8 cellular contexts compared by ENCODE assay signal in the genomic region with DNA sequence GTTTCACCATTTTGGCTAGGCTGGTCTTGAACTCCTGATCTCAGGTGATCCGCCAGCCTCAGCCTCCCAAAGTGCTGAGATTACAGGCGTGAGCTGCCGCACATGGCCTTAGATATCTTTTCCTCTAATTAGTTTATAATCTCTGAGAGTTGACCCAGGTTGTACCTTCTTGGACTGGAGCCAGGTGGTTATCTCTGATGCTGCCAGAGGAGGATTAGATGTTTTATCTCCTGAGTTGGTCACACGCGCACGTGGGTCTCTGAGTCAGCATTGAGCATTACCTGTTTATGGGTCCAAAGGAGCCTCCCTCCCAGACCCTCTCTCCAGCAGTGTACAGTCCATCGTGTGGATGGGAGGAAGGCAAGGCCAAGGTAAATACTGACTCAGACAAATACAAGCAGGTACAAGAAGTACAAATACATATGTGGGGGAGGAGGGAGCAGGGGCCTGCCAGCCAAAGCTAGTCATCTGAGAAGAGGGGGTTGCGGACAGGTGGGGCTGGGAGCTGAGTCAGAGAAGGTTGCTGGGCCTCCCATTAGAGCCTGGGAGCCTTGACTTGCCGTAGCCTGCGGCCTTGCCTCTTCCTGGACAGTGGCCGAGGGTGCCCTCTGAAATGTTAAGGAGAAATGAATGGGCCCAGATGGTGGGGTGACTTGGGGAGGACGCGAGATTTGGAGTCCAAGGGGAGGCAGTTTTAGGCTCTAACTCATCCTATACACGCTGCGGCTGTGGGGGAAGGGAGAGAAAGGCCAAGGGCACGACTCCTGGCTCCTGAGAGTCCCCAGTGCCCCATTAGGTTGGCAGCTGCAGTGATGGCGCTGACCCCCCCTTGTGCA. TPM values are rescaled to one million over a fixed set of nuclear protein-coding genes. Genes with fewer than 3 reads are reported as not detected.
DNase-seq lines count a peak whose midpoint lies in the region; TF ChIP-seq lines count a peak whose summit lies in the region.

No MANE protein-coding gene starts in this region.

- no peak overlapping the region for H3T11ph ChIP-seq in H9 (ENCODE audit: low read length)

- H2BK15ac ChIP-seq in H9 (ENCODE audit: low read depth, low read length), result no peak overlapping the region

- H3K4me1 Mint-ChIP-seq in H9, result peaks cover 21 to 23% of the 10 kb centered on the region in 2 experiments

- H3K23ac ChIP-seq in H9 (ENCODE audit: insufficient read length, low read depth, low read length), result no peak overlapping the region

- no peak overlapping the region for H2BK12ac ChIP-seq in H9 (ENCODE audit: insufficient read length, low read depth, low read length)

- H3K9me3 ChIP-seq in H9 (ENCODE audit: control insufficient read depth, low read depth, low read length) (no peaks in the 10 kb centered on the region), Peyer's patch (no peaks in the 10 kb centered on the region), prostate gland (no peaks in the 10 kb centered on the region)
- H3K9me3 ChIP-seq in effector memory CD4-positive, alpha-beta T cell (ENCODE audit: control insufficient read depth, low read length), result no peaks in the 10 kb centered on the region

- no peak overlapping the region for H3K56ac ChIP-seq in H9 (ENCODE audit: insufficient read length, low read depth, low read length)

- peak; percentile 40 to 65 for TF ChIP-seq POLR2A in Peyer's patch (IDR thresholded peaks at IDR 0.05)
- no peak for TF ChIP-seq POLR2A in prostate gland (IDR thresholded peaks at IDR 0.05)

- H3K4me1 ChIP-seq in H9 (ENCODE audit: insufficient read depth, low read length) (no peaks in the 10 kb centered on the region), Peyer's patch (peaks cover 8 to 78% (median 19%) of the 10 kb centered on the region in 4 donors), prostate gland (replicated peaks) (peaks cover 54% of the 10 kb centered on the region)
- peaks cover 74% of the 10 kb centered on the region for H3K4me1 ChIP-seq in effector memory CD4-positive, alpha-beta T cell (ENCODE audit: control insufficient read depth, insufficient read depth, low read length, poor library complexity, severe bottlenecking)

- H2BK20ac ChIP-seq in H9 (ENCODE audit: low read depth, low read length, poor library complexity, severe bottlenecking), result no peak overlapping the region

- H3K4me2 ChIP-seq in H9 (ENCODE audit: insufficient read depth, insufficient read length, low read length), result no peak overlapping the region

- H3K4me3 Mint-ChIP-seq in H9, result no peak overlapping the region

- H3K4me3 ChIP-seq in Peyer's patch, result peak overlapping the region in 1 of 4 donors; percentile 3
- peak overlapping the region; percentile 13 for H3K4me3 ChIP-seq in effector memory CD4-positive, alpha-beta T cell (ENCODE audit: insufficient read depth, low read depth, low read length, poor library complexity, severe bottlenecking)
- no peak overlapping the region for H3K4me3 ChIP-seq in prostate gland

- H4K20me1 ChIP-seq in H9 (ENCODE audit: control insufficient read depth, insufficient read depth, insufficient read length), result no peaks in the 10 kb centered on the region

- H3K27me3 ChIP-seq in H9 (ENCODE audit: insufficient read depth, low read length) (no peaks in the 10 kb centered on the region), Peyer's patch (no peaks in the 10 kb centered on the region), prostate gland (replicated peaks; ENCODE audit: insufficient read depth) (no peaks in the 10 kb centered on the region)
- no peaks in the 10 kb centered on the region for H3K27me3 ChIP-seq in effector memory CD4-positive, alpha-beta T cell (replicated peaks; ENCODE audit: control insufficient read depth, insufficient read depth, low read length, poor library complexity, severe bottlenecking)

- H3K36me3 Mint-ChIP-seq in H9 (ENCODE audit: insufficient read depth in 1 of 3, low read depth in 3 of 3), result no peaks in the 10 kb centered on the region

- no peaks in the 10 kb centered on the region for H3K79me1 ChIP-seq in H9 (ENCODE audit: insufficient read depth, low read depth, low read length, poor library complexity, severe bottlenecking)

- no peak overlapping the region for H3K9ac ChIP-seq in H9 (ENCODE audit: extremely low read depth, insufficient read length, low read length)

- H4K5ac ChIP-seq in H9 (ENCODE audit: insufficient read length, low read depth, low read length), result no peak overlapping the region

- no peaks in the 10 kb centered on the region for H3K27me3 Mint-ChIP-seq in H9 (ENCODE audit: low read depth)

- H3K27ac ChIP-seq in H9 (ENCODE audit: insufficient read length, low read depth, low read length) (no peak overlapping the region), Peyer's patch (peak overlapping the region; percentile 71 to 92 (median 85)), prostate gland (peak overlapping the region; percentile 91 to 96)
- H3K27ac ChIP-seq in effector memory CD4-positive, alpha-beta T cell (ENCODE audit: insufficient read depth, low read length, poor library complexity, severe bottlenecking), result peak overlapping the region; percentile 72

- no peaks in the 10 kb centered on the region for H3K79me2 ChIP-seq in H9 (ENCODE audit: insufficient read depth, low read length)

- no peak overlapping the region for H2AFZ ChIP-seq in H9 (ENCODE audit: low read length)

- WGBS in H9 (ENCODE audit: extremely low coverage, insufficient read length, low lambda C conversion rate), result no CpG with 5 or more reads among the region's 17 CpGs
- WGBS in prostate gland, result 54% methylated on average over 17 of the region's 17 CpGs

- H4K8ac ChIP-seq in H9 (replicated peaks; ENCODE audit: insufficient read length, low read depth, low read length), result no peak overlapping the region

- no peak overlapping the region for H3K18ac ChIP-seq in H9 (ENCODE audit: insufficient read length, low read depth, low read length)

- no peak overlapping the region for H2BK120ac ChIP-seq in H9 (ENCODE audit: low read depth, low read length, poor library complexity, severe bottlenecking)

- H3K27ac Mint-ChIP-seq in H9, result peak overlapping the region in 2 of 3 experiments; percentile 83 to 96; a peak in 3 of 7 replicates

- H3K23me2 ChIP-seq in H9 (ENCODE audit: insufficient read length, low read depth, low read length, poor library complexity, severe bottlenecking), result no peaks in the 10 kb centered on the region

- H3K9me3 Mint-ChIP-seq in H9, result no peaks in the 10 kb centered on the region

- H3K36me3 ChIP-seq in Peyer's patch, result peaks cover 0 to 3% (median 0%) of the 10 kb centered on the region in 3 donors
- peaks cover 4% of the 10 kb centered on the region for H3K36me3 ChIP-seq in effector memory CD4-positive, alpha-beta T cell (ENCODE audit: control insufficient read depth, insufficient read depth, low read length)
- no peaks in the 10 kb centered on the region for H3K36me3 ChIP-seq in prostate gland

- no peak overlapping the region; the same call in 1 of the 2 replicates for H3K14ac ChIP-seq in H9 (ENCODE audit: insufficient read depth, low read length)

- H2AK5ac ChIP-seq in H9 (ENCODE audit: insufficient read length, low read length), result no peak overlapping the region

- no peak overlapping the region for H2BK5ac ChIP-seq in H9 (ENCODE audit: insufficient read length, low read length)

- H3K4ac ChIP-seq in H9 (ENCODE audit: low read depth, low read length), result no peak overlapping the region

- TF ChIP-seq CTCF in H9 (conservative IDR thresholded peaks at IDR 0.05) (no peak), Peyer's patch (IDR thresholded peaks at IDR 0.05) (peak in 1 of 6 experiments; percentile 16), prostate gland (IDR thresholded peaks at IDR 0.05) (no peak)

- intact Hi-C loops in prostate gland (cut with DNase I), result loop anchor here (10.0 kb wide), 1 partner anchor 207 kb away; no protein-coding TSS in a partner anchor

- H4K91ac ChIP-seq in H9 (ENCODE audit: insufficient read length, low read depth, low read length), result no peak overlapping the region

- no peak for DNase-seq in H9
- DNase-seq in Peyer's patch, result peak in 2 of 3 donors; percentile 87 to 94
- peak in 1 of 3 donors; percentile 34 for DNase-seq in effector memory CD4-positive, alpha-beta T cell
- peak; percentile 95 for DNase-seq in prostate gland (ENCODE audit: low spot score)
- DNase-seq in NCI-H345 treated with DMSO at 0.1 percent for 48 hours (lab: John Stamatoyannopoulos, UW; ENCODE audit: unreplicated experiment), result no peak
- no peak for DNase-seq in NCI-H1417 (lab: John Stamatoyannopoulos, UW)
- no peak for DNase-seq in amniotic stem cell (lab: John Stamatoyannopoulos, UW)
- no peak for DNase-seq in hypothalamus (lab: John Stamatoyannopoulos, UW)

RNA-seq across cellular contexts. Expression of a gene that starts 13.1 kb away (rescaled TPM):
- total RNA-seq in H9 (2021) (1.7 and 2.8 TPM in 2 replicates), Peyer's patch (100 to 1,000 TPM in 2 of 4 donors, 10 to 100 TPM in 2; 56.1 to 140 (median 100) TPM), prostate gland (10 to 100 TPM; 70.1 to 80.7 TPM)

Comparison
In these comparisons a context has a peak if more than half of its experiments do, and no peak if none do; other contexts are left out.
1. DNase-seq: peak in Peyer's patch (2 of 3) and prostate gland (single experiment); none in H9 (single experiment), NCI-H345 treated with DMSO at 0.1 percent for 48 hours (single experiment), NCI-H1417 (0 of 3), amniotic stem cell (single experiment) and hypothalamus (0 of 51).
2. RNA of a gene that starts 13.1 kb away (total RNA-seq): 56.1 to 140 TPM in Peyer's patch and 70.1 to 80.7 TPM in prostate gland; 1.7 to 2.8 TPM in H9; every median in the first group is over 10 times any median in the second.